8 cellular contexts compared by ENCODE assay signal in the genomic region with DNA sequence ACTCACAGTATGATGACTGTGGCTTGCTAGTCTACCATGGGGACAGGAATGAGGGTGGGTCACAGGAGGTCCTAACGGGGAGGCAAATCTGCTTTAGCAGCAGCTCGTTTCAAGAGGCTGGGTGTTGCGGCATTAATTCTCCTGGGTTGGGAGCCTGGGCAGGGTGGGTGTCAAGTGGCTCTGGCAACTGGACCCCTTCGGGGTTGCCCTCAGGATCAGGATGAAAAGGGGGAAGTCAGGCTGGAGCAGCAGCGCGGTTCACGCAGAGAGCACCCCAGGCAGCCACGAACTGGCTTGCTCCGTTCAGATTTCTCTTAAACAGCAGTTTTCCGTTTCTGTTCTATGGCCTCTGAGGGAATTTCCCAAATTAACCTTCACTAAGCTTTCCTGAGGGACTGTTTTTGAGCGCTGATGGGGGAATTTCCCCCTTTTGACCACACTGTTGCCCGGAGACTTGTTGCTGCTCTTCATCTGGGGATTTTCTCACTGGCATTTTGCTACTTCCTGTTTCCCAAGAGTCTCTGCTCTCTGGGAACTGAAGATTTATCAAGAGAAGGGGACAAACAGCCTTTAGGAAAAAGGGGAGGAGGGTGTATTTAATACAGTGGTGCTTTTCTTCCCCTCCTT. TPM values are rescaled to one million over a fixed set of nuclear protein-coding genes. Genes with fewer than 3 reads are reported as not detected.
A peak's percentile ranks its signal among the peaks of the same experiment; 100 is the strongest.
DNase-seq lines count a peak whose midpoint lies in the region; ATAC-seq, FAIRE-seq and TF ChIP-seq lines count a peak whose summit lies in the region.

No MANE protein-coding gene starts in this region.

- no peaks in the 10 kb centered on the region for H3K36me3 ChIP-seq in CD4-positive, CD25-positive, alpha-beta regulatory T cell (ENCODE audit: control insufficient read depth, insufficient read depth, low read length)
- H3K36me3 ChIP-seq in endothelial cell of umbilical vein (ENCODE audit: control insufficient read depth in 2 of 2, extremely low read depth in 1 of 2, insufficient read depth in 2 of 2, low read length in 2 of 2) (no peaks in the 10 kb centered on the region), tibial nerve (no peaks in the 10 kb centered on the region)
- no peaks in the 10 kb centered on the region for H3K36me3 ChIP-seq in naive thymus-derived CD4-positive, alpha-beta T cell (ENCODE audit: control insufficient read depth in 2 of 3, insufficient read depth in 3 of 3, low read length in 3 of 3)

- intact Hi-C loops in endothelial cell of umbilical vein (cut with micrococcal nuclease): no loop called here
- intact Hi-C loops in naive thymus-derived CD4-positive, alpha-beta T cell (cut with micrococcal nuclease): loop anchor here (1.0 to 5.0 kb wide), 4 partner anchors 8 to 448 kb away; partner anchors contain the start of gene SERTAD2 (in 1 of the 2)

- peak overlapping the region; percentile 56 to 78 (median 76) for H3K4me3 Mint-ChIP-seq in CD4-positive, CD25-positive, alpha-beta regulatory T cell
- H3K4me3 Mint-ChIP-seq in naive thymus-derived CD4-positive, alpha-beta T cell: peak overlapping the region; percentile 72 to 89 (median 80)

- no TSS peak for BruUV-seq in endothelial cell of umbilical vein (replicated peaks; lab: Mats Ljungman, UMichigan)

- dilution Hi-C loops in endothelial cell of umbilical vein (cut with MboI; ENCODE audit: extremely low pct_ligation_motif_present, low sequenced_read_pairs): no loop called here

- H3K79me2 ChIP-seq in endothelial cell of umbilical vein (ENCODE audit: control insufficient read depth, insufficient read depth, low read length): no peaks in the 10 kb centered on the region

- H3K4me2 ChIP-seq in endothelial cell of umbilical vein (ENCODE audit: insufficient read depth, low read length): no peak overlapping the region

- no peak overlapping the region for H3K9ac ChIP-seq in endothelial cell of umbilical vein (replicated peaks; ENCODE audit: extremely low read depth, insufficient read depth, low read length)

- peak in 1 of 2 donors; percentile 59 for TF ChIP-seq EP300 in tibial nerve (IDR thresholded peaks at IDR 0.05)

- peak overlapping the region; percentile 77 for H2AFZ ChIP-seq in endothelial cell of umbilical vein (ENCODE audit: low read depth, low read length)

- H3K9me3 ChIP-seq in CD4-positive, CD25-positive, alpha-beta regulatory T cell (ENCODE audit: control insufficient read depth in 2 of 2, low read length in 2 of 2): no peaks in the 10 kb centered on the region
- H3K9me3 ChIP-seq in endothelial cell of umbilical vein (replicated peaks; ENCODE audit: control insufficient read depth, insufficient read depth, low read length) (no peaks in the 10 kb centered on the region), tibial nerve (no peaks in the 10 kb centered on the region)
- no peaks in the 10 kb centered on the region for H3K9me3 ChIP-seq in naive thymus-derived CD4-positive, alpha-beta T cell (ENCODE audit: control insufficient read depth in 2 of 3, low read length in 3 of 3)

- no peak for FAIRE-seq in endothelial cell of umbilical vein (lab: Jason Lieb, UNC)

- peak overlapping the region; percentile 93 to 99 (median 99) for H3K27ac Mint-ChIP-seq in CD4-positive, CD25-positive, alpha-beta regulatory T cell
- H3K27ac Mint-ChIP-seq in naive thymus-derived CD4-positive, alpha-beta T cell: peak overlapping the region; percentile 82 to 95 (median 94)

- H3K4me1 ChIP-seq in CD4-positive, CD25-positive, alpha-beta regulatory T cell (ENCODE audit: control insufficient read depth, insufficient read depth, low read length, poor library complexity, severe bottlenecking): peaks cover 56% of the 10 kb centered on the region
- no peaks in the 10 kb centered on the region for H3K4me1 ChIP-seq in endothelial cell of umbilical vein (ENCODE audit: control insufficient read depth, extremely low read depth, insufficient read depth, low read length)
- H3K4me1 ChIP-seq in naive thymus-derived CD4-positive, alpha-beta T cell (ENCODE audit: control insufficient read depth in 2 of 2, insufficient read depth in 2 of 2, low read length in 2 of 2): peaks cover 0 to 50% of the 10 kb centered on the region in 2 donors
- peaks cover 0 to 35% (median 15%) of the 10 kb centered on the region in 4 donors for H3K4me1 ChIP-seq in tibial nerve

- TF ChIP-seq POLR2A in endothelial cell of umbilical vein (IDR thresholded peaks at IDR 0.05; ENCODE audit: low read depth, low read length): no peak
- peak in 1 of 2 donors; percentile 11 for TF ChIP-seq POLR2A in tibial nerve (IDR thresholded peaks at IDR 0.05)

- peak overlapping the region; percentile 87 for H3K27ac ChIP-seq in CD4-positive, CD25-positive, alpha-beta regulatory T cell (ENCODE audit: insufficient read depth, low read length, poor library complexity, severe bottlenecking)
- H3K27ac ChIP-seq in endothelial cell of umbilical vein (ENCODE audit: insufficient read depth, low read depth, low read length): no peak overlapping the region
- peak overlapping the region; percentile 66 for H3K27ac ChIP-seq in naive thymus-derived CD4-positive, alpha-beta T cell (ENCODE audit: low read depth, low read length)
- peak overlapping the region; percentile 82 to 86 (median 84) for H3K27ac ChIP-seq in tibial nerve

- H3K36me3 Mint-ChIP-seq in CD4-positive, CD25-positive, alpha-beta regulatory T cell: no peaks in the 10 kb centered on the region
- peaks cover 0 to 10% (median 0%) of the 10 kb centered on the region in 5 donors for H3K36me3 Mint-ChIP-seq in naive thymus-derived CD4-positive, alpha-beta T cell

- peaks cover 34 to 88% (median 70%) of the 10 kb centered on the region in 4 donors for H3K4me1 Mint-ChIP-seq in CD4-positive, CD25-positive, alpha-beta regulatory T cell
- H3K4me1 Mint-ChIP-seq in naive thymus-derived CD4-positive, alpha-beta T cell: peaks cover 26 to 91% (median 82%) of the 10 kb centered on the region in 7 donors

- H4K20me1 ChIP-seq in endothelial cell of umbilical vein (replicated peaks; ENCODE audit: control insufficient read depth, extremely low read depth, insufficient read depth, low read length): no peaks in the 10 kb centered on the region

- peak in 2 of 3 donors; percentile 42 to 54 for DNase-seq in CD4-positive, CD25-positive, alpha-beta regulatory T cell
- DNase-seq in activated CD4-positive, alpha-beta T cell treated with anti-CD3 and anti-CD28 coated beads, Interleukin-2, amount 50 U/mL, for 48 hours: peak; percentile 39 to 61
- DNase-seq in endothelial cell of umbilical vein (ENCODE audit: low read depth, low spot score) (peak; percentile 62), tibial nerve (ENCODE audit: low spot score in 2 of 2) (no peak), COLO668 (lab: John Stamatoyannopoulos, UW; ENCODE audit: unreplicated experiment) (no peak)
- DNase-seq in naive thymus-derived CD4-positive, alpha-beta T cell: peak in 5 of 9 donors; percentile 12 to 67 (median 28)

- ATAC-seq in CD4-positive, CD25-positive, alpha-beta regulatory T cell (ENCODE audit: low read depth in 2 of 2): peak; percentile 23 to 45
- ATAC-seq in GM19397 (IDR thresholded peaks at IDR 0.05; ENCODE audit: unreplicated experiment) (peak; percentile 70), HG03457 (IDR thresholded peaks at IDR 0.05; ENCODE audit: unreplicated experiment) (peak; percentile 69)
- peak; percentile 81 for ATAC-seq in naive thymus-derived CD4-positive, alpha-beta T cell

- 13% methylated on average over 12 of the region's 12 CpGs for WGBS in tibial nerve, 2 donors

- CTCF ChIA-PET in endothelial cell of umbilical vein (lab: Charles Lee): interaction anchor here (2.3 kb wide), 1 partner anchor 108 kb away, joined by 8 read pairs; no protein-coding TSS in a partner anchor
- CTCF ChIA-PET in naive thymus-derived CD4-positive, alpha-beta T cell (lab: Charles Lee): interaction anchor here (0.6 to 1.9 kb wide), 5 partner anchors 9 to 127 kb away, joined by 3 to 4 read pairs (median 3); no protein-coding TSS in a partner anchor

- POLR2A ChIA-PET in endothelial cell of umbilical vein (lab: Charles Lee): no interaction called here
- POLR2A ChIA-PET in naive thymus-derived CD4-positive, alpha-beta T cell (lab: Charles Lee): interaction anchor here (0.7 to 1.7 kb wide), 8 partner anchors 10 to 123 kb away, joined by 3 to 8 read pairs (median 4); no protein-coding TSS in a partner anchor

- peak overlapping the region; percentile 75 for H3K4me3 ChIP-seq in CD4-positive, CD25-positive, alpha-beta regulatory T cell (ENCODE audit: low read depth, low read length)
- no peak overlapping the region for H3K4me3 ChIP-seq in endothelial cell of umbilical vein (replicated peaks in 1 of 3; ENCODE audit: insufficient read depth in 1 of 3, low read depth in 1 of 3, low read length in 3 of 3)
- peak overlapping the region; percentile 52 for H3K4me3 ChIP-seq in naive thymus-derived CD4-positive, alpha-beta T cell (ENCODE audit: low read length)
- H3K4me3 ChIP-seq in tibial nerve: peak overlapping the region in 3 of 4 donors; percentile 18 to 41 (median 31)

- TF ChIP-seq CTCF in endothelial cell of umbilical vein (IDR thresholded peaks at IDR 0.05; ENCODE audit: extremely low read depth in 1 of 2, insufficient read depth in 1 of 2, low read depth in 1 of 2, low read length in 2 of 2) (no peak), tibial nerve (IDR thresholded peaks at IDR 0.05) (no peak)

- H3K27me3 ChIP-seq in CD4-positive, CD25-positive, alpha-beta regulatory T cell (ENCODE audit: control insufficient read depth, insufficient read depth, low read length): no peaks in the 10 kb centered on the region
- H3K27me3 ChIP-seq in endothelial cell of umbilical vein (ENCODE audit: control insufficient read depth in 2 of 2, insufficient read depth in 2 of 2, low read length in 2 of 2): no peaks in the 10 kb centered on the region
- no peaks in the 10 kb centered on the region for H3K27me3 ChIP-seq in naive thymus-derived CD4-positive, alpha-beta T cell (ENCODE audit: control insufficient read depth in 2 of 2, insufficient read depth in 2 of 2, low read length in 2 of 2)
- no peaks in the 10 kb centered on the region for H3K27me3 ChIP-seq in tibial nerve

- H3K9me3 Mint-ChIP-seq in CD4-positive, CD25-positive, alpha-beta regulatory T cell: peaks cover 0 to 2% (median 0%) of the 10 kb centered on the region in 7 donors
- peaks cover 0 to 3% (median 0%) of the 10 kb centered on the region in 11 donors for H3K9me3 Mint-ChIP-seq in naive thymus-derived CD4-positive, alpha-beta T cell

- no peaks in the 10 kb centered on the region for H3K9me1 ChIP-seq in endothelial cell of umbilical vein (replicated peaks; ENCODE audit: control insufficient read depth, extremely low read depth, insufficient read depth, low read length)

- H3K27me3 Mint-ChIP-seq in CD4-positive, CD25-positive, alpha-beta regulatory T cell: no peaks in the 10 kb centered on the region
- H3K27me3 Mint-ChIP-seq in naive thymus-derived CD4-positive, alpha-beta T cell: no peaks in the 10 kb centered on the region

RNA-seq across cellular contexts. Expression of gene PELI1, which starts 59.9 kb away (rescaled TPM):
- total RNA-seq in CD4-positive, CD25-positive, alpha-beta regulatory T cell: 405 TPM
- polyA plus RNA-seq in CD4-positive, CD25-positive, alpha-beta regulatory T cell: 10 to 100 TPM; 32.9 to 39.8 (median 33.8) TPM
- total RNA-seq in endothelial cell of umbilical vein (30.9 and 39.9 TPM in 2 replicates), tibial nerve (10 to 100 TPM; 18.4 to 31.0 (median 24.6) TPM)
- 12.2 and 14.2 TPM in 2 replicates for polyA plus RNA-seq in endothelial cell of umbilical vein
- 13.3 and 15.0 TPM in 2 replicates for polyA plus RNA-seq in endothelial cell of umbilical vein (2011; cell fraction: cytosol; rRNA removed)
- 35.1 and 43.2 TPM in 2 replicates for polyA plus RNA-seq in endothelial cell of umbilical vein (2011; cell fraction: nucleus; rRNA removed)
- 22.8 and 22.9 TPM in 2 replicates for polyA plus RNA-seq in endothelial cell of umbilical vein (2012)
- polyA minus RNA-seq in endothelial cell of umbilical vein: 26.4 and 27.0 TPM in 2 replicates
- polyA minus RNA-seq in endothelial cell of umbilical vein (2011; cell fraction: cytosol; rRNA and poly(A)+ RNA removed): 4.1 TPM
- polyA minus RNA-seq in endothelial cell of umbilical vein (2011; cell fraction: nucleus; rRNA and poly(A)+ RNA removed): 30.7 and 37.7 TPM in 2 replicates
- total RNA-seq in naive thymus-derived CD4-positive, alpha-beta T cell: 100 to 1,000 TPM in 2 of 5 experiments, 10 to 100 TPM in 3; 33.4 to 170 (median 57.2) TPM
- 10 to 100 TPM; 12.3 to 15.2 TPM for polyA plus RNA-seq in naive thymus-derived CD4-positive, alpha-beta T cell

Comparison
In these comparisons a context has a peak if more than half of its experiments do, and no peak if none do; other contexts are left out.
1. DNase-seq: peak in CD4-positive, CD25-positive, alpha-beta regulatory T cell (2 of 3), activated CD4-positive, alpha-beta T cell treated with anti-CD3 and anti-CD28 coated beads, Interleukin-2, amount 50 U/mL, for 48 hours (2 of 2), endothelial cell of umbilical vein (single experiment) and naive thymus-derived CD4-positive, alpha-beta T cell (5 of 9); none in tibial nerve (0 of 2) and COLO668 (single experiment).
2. H3K4me3 ChIP-seq: peak in CD4-positive, CD25-positive, alpha-beta regulatory T cell (single experiment), naive thymus-derived CD4-positive, alpha-beta T cell (single experiment) and tibial nerve (3 of 4); none in endothelial cell of umbilical vein (0 of 3).
3. Peak in every context shown above with its lines, with median percentiles within 50 percentile points of each other: ATAC-seq.